1 cellular context compared by ENCODE assay signal in the genomic region with DNA sequence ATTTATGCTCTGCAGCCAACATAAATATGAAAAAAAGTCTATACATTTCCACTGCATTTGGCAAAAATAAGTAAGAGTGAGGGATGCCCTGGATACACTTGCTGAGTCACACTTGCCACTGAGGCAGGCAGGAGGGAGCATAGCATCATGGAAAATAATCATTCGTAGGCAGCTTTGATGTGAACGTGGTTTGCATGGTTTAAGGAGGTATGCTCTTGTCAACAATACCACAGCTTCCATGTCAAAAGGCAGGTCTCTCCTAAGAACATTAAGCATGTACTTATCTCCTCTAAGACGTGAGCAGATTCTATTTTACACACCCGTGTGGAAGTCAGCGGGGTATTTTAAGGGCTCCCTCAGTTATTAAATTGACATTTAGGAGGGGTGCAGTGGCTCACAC.
TF ChIP-seq lines count a peak whose summit lies in the region.

No MANE protein-coding gene starts in this region.

TF ChIP-seq in GM23338, 12 proteins besides CTCF, POLR2A, EP300 and RAD21 (continued from another document):
- TF ChIP-seq, protein P1, sequence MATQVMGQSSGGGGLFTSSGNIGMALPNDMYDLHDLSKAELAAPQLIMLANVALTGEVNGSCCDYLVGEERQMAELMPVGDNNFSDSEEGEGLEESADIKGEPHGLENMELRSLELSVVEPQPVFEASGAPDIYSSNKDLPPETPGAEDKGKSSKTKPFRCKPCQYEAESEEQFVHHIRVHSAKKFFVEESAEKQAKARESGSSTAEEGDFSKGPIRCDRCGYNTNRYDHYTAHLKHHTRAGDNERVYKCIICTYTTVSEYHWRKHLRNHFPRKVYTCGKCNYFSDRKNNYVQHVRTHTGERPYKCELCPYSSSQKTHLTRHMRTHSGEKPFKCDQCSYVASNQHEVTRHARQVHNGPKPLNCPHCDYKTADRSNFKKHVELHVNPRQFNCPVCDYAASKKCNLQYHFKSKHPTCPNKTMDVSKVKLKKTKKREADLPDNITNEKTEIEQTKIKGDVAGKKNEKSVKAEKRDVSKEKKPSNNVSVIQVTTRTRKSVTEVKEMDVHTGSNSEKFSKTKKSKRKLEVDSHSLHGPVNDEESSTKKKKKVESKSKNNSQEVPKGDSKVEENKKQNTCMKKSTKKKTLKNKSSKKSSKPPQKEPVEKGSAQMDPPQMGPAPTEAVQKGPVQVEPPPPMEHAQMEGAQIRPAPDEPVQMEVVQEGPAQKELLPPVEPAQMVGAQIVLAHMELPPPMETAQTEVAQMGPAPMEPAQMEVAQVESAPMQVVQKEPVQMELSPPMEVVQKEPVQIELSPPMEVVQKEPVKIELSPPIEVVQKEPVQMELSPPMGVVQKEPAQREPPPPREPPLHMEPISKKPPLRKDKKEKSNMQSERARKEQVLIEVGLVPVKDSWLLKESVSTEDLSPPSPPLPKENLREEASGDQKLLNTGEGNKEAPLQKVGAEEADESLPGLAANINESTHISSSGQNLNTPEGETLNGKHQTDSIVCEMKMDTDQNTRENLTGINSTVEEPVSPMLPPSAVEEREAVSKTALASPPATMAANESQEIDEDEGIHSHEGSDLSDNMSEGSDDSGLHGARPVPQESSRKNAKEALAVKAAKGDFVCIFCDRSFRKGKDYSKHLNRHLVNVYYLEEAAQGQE (IDR thresholded peaks at IDR 0.05; ENCODE audit: unreplicated experiment), result no peak
